ENCODE assay signal across 18 cellular contexts in the genomic region with DNA sequence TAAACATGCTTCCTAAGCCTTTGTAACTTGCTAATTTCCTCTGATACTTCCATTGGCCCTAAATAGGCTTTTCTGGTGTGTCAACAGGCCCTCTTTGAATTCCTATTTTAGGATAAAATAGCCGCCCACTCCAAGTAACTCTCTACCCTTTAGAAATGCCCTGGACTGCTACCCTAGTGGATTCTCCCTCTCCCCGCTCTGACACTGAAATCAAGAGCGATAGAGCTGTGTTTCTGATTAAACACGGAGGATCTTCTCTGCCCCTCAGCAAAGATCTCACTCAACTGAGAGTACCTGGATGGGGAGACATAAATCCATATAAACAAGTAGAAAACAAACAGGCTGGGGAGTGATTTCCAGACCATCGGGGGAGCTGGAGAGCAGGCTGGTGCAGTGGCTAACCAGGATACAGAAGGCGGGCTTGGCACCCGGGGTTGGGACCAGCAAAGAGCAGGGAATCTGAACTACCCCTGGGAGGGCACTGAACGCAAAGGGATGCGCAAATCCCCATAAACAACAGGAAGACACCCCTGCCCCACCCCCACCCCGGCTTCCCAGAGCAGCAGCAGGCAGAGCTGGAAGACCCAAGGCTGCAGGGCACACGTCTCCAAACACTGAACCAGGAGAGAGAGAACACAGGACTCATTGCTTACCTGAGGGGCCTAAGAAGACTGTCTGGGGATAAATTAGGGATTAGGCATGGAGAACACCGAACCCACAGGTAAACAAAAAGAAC. TPM values are rescaled to one million over a fixed set of nuclear protein-coding genes. Genes with fewer than 3 reads are reported as not detected.
DNase-seq lines count a peak whose midpoint lies in the region; ATAC-seq and TF ChIP-seq lines count a peak whose summit lies in the region.
"Had no signal": no experiment of that assay in that cellular context is flagged by ENCODE, and none has a peak within 500 bp of the region (broad histone marks: within the 10 kb centered on the region; RNA-seq: fewer than 3 reads in every experiment).

No MANE protein-coding gene starts in this region.

- no peak for DNase-seq in right lobe of liver
- no peak for DNase-seq in T-helper 9 cell
- DNase-seq in NCI-H2196 treated with DMSO at 0.1 percent for 48 hours (lab: John Stamatoyannopoulos, UW; ENCODE audit: unreplicated experiment), result no peak
- DNase-seq: activated CD4-positive, CD25-positive, alpha-beta regulatory T cell; activated CD8-positive, alpha-beta memory T cell treated with anti-CD3 and anti-CD28 coated beads, Interleukin-2, amount 50 U/mL, for 4 hours; GDM1; heart right ventricle; left lung; naive B cell; stimulated activated CD4-positive, alpha-beta T cell treated with anti-CD3 and anti-CD28 coated beads, Interleukin-4, amount 100 ng/mL, for 1 hour; upper lobe of left lung had no signal

- WGBS in right lobe of liver (ENCODE audit: insufficient coverage, low coverage, low lambda C conversion rate, missing lambda C conversion rate), result 66% methylated on average over 9 of the region's 12 CpGs

- ATAC-seq in right lobe of liver, result no peak
- no peak for ATAC-seq in GM21526 (IDR thresholded peaks at IDR 0.05; ENCODE audit: low FRiP score, unreplicated experiment)
- ATAC-seq in HG03025 (IDR thresholded peaks at IDR 0.05; ENCODE audit: low FRiP score, unreplicated experiment), result no peak
- ATAC-seq: heart right ventricle, left lung, sciatic nerve had no signal

- H3K9me3 ChIP-seq in BLaER1, result no peaks in the 10 kb centered on the region
- no peaks in the 10 kb centered on the region for H3K9me3 ChIP-seq in right lobe of liver
- H3K9me3 ChIP-seq: heart right ventricle, left lung, upper lobe of left lung had no signal

- peak overlapping the region; percentile 44; the same call in 1 of the 2 replicates for H3K4me2 ChIP-seq in BLaER1
- H3K4me2 ChIP-seq: KMS-11 had no signal

- no peak overlapping the region for H3K27ac ChIP-seq in BLaER1
- H3K27ac ChIP-seq in VCaP, result peak overlapping the region; percentile 43
- peak overlapping the region in 2 of 3 donors; percentile 83 to 92 for H3K27ac ChIP-seq in right lobe of liver
- H3K27ac ChIP-seq: heart right ventricle, KMS-11, left lung, upper lobe of left lung had no signal

- TF ChIP-seq POLR2A in right lobe of liver (IDR thresholded peaks at IDR 0.05), result no peak

- peaks cover 29% of the 10 kb centered on the region for H3K4me1 ChIP-seq in BLaER1
- H3K4me1 ChIP-seq in right lobe of liver, result peaks cover 0 to 61% (median 33%) of the 10 kb centered on the region in 4 donors

- H3K4me3 ChIP-seq in BLaER1 (no peak overlapping the region), right lobe of liver (no peak overlapping the region)
- H3K4me3 ChIP-seq: heart right ventricle, left lung, upper lobe of left lung had no signal

- H4K20me1 ChIP-seq in BLaER1, result peaks cover 11% of the 10 kb centered on the region

- peaks cover 29% of the 10 kb centered on the region for H3K27me3 ChIP-seq in BLaER1
- H3K27me3 ChIP-seq in right lobe of liver, result no peaks in the 10 kb centered on the region
- H3K27me3 ChIP-seq: heart right ventricle, left lung, upper lobe of left lung had no signal

- intact Hi-C loops in right lobe of liver (cut with DNase I), result no loop called here

- H3K36me3 ChIP-seq in BLaER1 (no peaks in the 10 kb centered on the region), right lobe of liver (no peaks in the 10 kb centered on the region)
- H3K36me3 ChIP-seq: heart right ventricle, left lung, upper lobe of left lung had no signal

- 0 out of 3 replicates have a peak, but pooled peaks have one; percentile 9 for TF ChIP-seq CTCF in GM12872 (IDR thresholded peaks at IDR 0.05; ENCODE audit: insufficient read depth, low read depth, low read length)
- peak; percentile 49 for TF ChIP-seq CTCF in VCaP (conservative IDR thresholded peaks at IDR 0.05)
- no peak for TF ChIP-seq CTCF in right lobe of liver (IDR thresholded peaks at IDR 0.05)

- no peak overlapping the region for H3K9ac ChIP-seq in BLaER1
- H3K9ac ChIP-seq: KMS-11 had no signal

RNA-seq across cellular contexts. Expression of a gene that starts 2.5 kb away (rescaled TPM):
- 100 to 1,000 TPM in 1 of 6 experiments, 10 to 100 TPM in 5; 19.7 to 117 (median 64.7) TPM for total RNA-seq in right lobe of liver

RNA-seq across cellular contexts. Expression of a gene that starts 20.8 kb away (rescaled TPM):
- total RNA-seq in right lobe of liver, result 10 to 100 TPM; 19.7 to 53.4 (median 29.6) TPM

Comparison
In these comparisons a context has a peak if more than half of its experiments do, and no peak if none do; other contexts are left out.
1. CTCF ChIP-seq: peak in GM12872 (single experiment) and VCaP (single experiment); none in right lobe of liver (0 of 4).